In the genomic region with DNA sequence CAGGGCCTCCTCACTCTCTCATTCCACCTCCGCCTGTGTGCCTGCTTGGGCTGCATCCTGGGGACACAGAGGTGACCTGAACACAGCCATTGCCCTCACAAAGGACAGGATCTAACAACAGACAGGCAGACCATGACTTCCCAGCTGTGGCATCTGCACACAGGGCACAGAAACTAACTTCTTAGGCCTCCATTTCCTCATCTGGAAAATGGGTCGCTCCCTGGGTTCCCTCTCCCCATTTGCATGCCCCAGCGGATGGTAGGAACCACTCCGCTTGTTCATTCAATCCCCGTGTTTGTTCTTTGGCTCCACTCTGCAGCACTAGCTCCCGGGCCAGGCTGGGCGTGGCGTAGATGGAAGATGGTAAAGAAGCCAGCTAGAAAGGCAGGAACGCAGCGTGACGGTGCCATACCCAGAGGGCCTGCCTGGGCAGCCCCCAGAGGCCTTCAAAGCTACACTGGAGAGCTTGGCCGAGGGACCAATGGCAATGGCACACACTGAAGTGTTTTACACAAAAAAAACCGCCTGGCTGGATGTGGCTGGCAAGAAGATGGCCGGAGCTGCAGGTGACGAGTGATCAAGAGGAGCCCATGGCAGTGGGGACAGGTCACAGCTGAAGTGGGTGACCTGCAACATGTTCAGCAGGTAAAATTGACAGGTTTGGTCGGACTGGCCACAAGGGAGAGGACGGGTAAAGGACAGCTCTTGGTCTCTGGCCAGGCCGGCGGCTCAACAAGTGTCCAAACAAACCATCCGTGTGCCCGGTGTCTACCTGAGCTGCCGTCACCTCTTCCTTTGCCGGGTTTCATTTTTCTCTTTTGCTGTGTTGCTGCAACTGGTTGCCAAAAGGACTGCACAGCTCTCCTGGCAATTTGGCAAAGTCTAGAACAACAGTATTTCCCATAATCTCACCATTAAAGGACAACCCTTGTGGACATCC, we compare ENCODE assay signal across 23 cellular contexts.
DNase-seq lines count a peak whose midpoint lies in the region; ATAC-seq and TF ChIP-seq lines count a peak whose summit lies in the region.
"Had no signal": no experiment of that assay in that cellular context is flagged by ENCODE, and none has a peak within 500 bp of the region (broad histone marks: within the 10 kb centered on the region; RNA-seq: fewer than 3 reads in every experiment).

No MANE protein-coding gene starts in this region.

- peak overlapping the region; percentile 60 for H3K27ac ChIP-seq in VCaP
- no peak overlapping the region for H3K27ac ChIP-seq in foreskin keratinocyte
- no peak overlapping the region for H3K27ac ChIP-seq in thoracic aorta
- no peak overlapping the region for H3K27ac ChIP-seq in ascending aorta
- H3K27ac ChIP-seq: neutrophil, WERI-Rb-1 had no signal

- CTCF ChIA-PET in MCF 10A (lab: Yijun Ruan, JAX) = interaction anchor here (0.6 to 1.1 kb wide), 2 partner anchors 29 to 225 kb away, joined by 3 to 9 read pairs; no protein-coding TSS in a partner anchor

- intact Hi-C loops in MCF 10A (cut with micrococcal nuclease) (no loop called here), ascending aorta (cut with DNase I) (no loop called here)

- H3K27me3 Mint-ChIP-seq in MCF 10A (ENCODE audit: insufficient read depth, unreplicated experiment) = no peaks in the 10 kb centered on the region
- H3K27me3 Mint-ChIP-seq: T-cell had no signal

- ATAC-seq in foreskin keratinocyte (peak; percentile 31), thoracic aorta (ENCODE audit: insufficient number of reproducible peaks, low FRiP score, low read depth) (no peak)
- ATAC-seq: HCT116, right cardiac atrium, T-cell had no signal

- in situ Hi-C loops in T47D (cut with HindIII; ENCODE audit: low pct_unique_long_range_greater_than_20kb, low sequenced_read_pairs) = no loop called here

- H3K4me1 Mint-ChIP-seq in MCF 10A (ENCODE audit: insufficient read depth, unreplicated experiment) = peaks cover 5% of the 10 kb centered on the region
- H3K4me1 Mint-ChIP-seq: T-cell had no signal

- H3K27me3 ChIP-seq in foreskin keratinocyte (no peaks in the 10 kb centered on the region), thoracic aorta (replicated peaks; ENCODE audit: insufficient read depth) (no peaks in the 10 kb centered on the region), ascending aorta (no peaks in the 10 kb centered on the region)
- H3K27me3 ChIP-seq: neutrophil had no signal

- H3K36me3 ChIP-seq in thoracic aorta (no peaks in the 10 kb centered on the region), ascending aorta (no peaks in the 10 kb centered on the region)
- H3K36me3 ChIP-seq: neutrophil, WERI-Rb-1 had no signal

- peaks cover 7% of the 10 kb centered on the region for H3K36me3 Mint-ChIP-seq in MCF 10A (ENCODE audit: insufficient read depth, unreplicated experiment)
- H3K36me3 Mint-ChIP-seq: T-cell had no signal

- BruUV-seq in MCF 10A (replicated peaks; lab: Mats Ljungman, UMichigan) = no TSS peak

- POLR2A ChIA-PET in MCF 10A (lab: Yijun Ruan, JAX) = interaction anchor here (0.6 kb wide), 1 partner anchor 20 kb away, joined by 3 read pairs; no protein-coding TSS in a partner anchor

- H3K4me3 ChIP-seq in thoracic aorta (peak overlapping the region; percentile 31), ascending aorta (no peak overlapping the region)

- no peak overlapping the region for H3K4me3 Mint-ChIP-seq in MCF 10A (ENCODE audit: unreplicated experiment)
- H3K4me3 Mint-ChIP-seq: T-cell had no signal

- no peak for TF ChIP-seq CTCF in MCF 10A (IDR thresholded peaks at IDR 0.05; ENCODE audit: unreplicated experiment)
- no peak for TF ChIP-seq CTCF in VCaP (conservative IDR thresholded peaks at IDR 0.05)
- no peak for TF ChIP-seq CTCF in foreskin keratinocyte (conservative IDR thresholded peaks at IDR 0.05)
- no peak for TF ChIP-seq CTCF in thoracic aorta (IDR thresholded peaks at IDR 0.05)
- no peak for TF ChIP-seq CTCF in ascending aorta (IDR thresholded peaks at IDR 0.05)

- H3K9me3 Mint-ChIP-seq in MCF 10A (ENCODE audit: unreplicated experiment) = no peaks in the 10 kb centered on the region
- H3K9me3 Mint-ChIP-seq: T-cell had no signal

- no peak overlapping the region for H3K27ac Mint-ChIP-seq in MCF 10A (ENCODE audit: low read depth, unreplicated experiment)
- H3K27ac Mint-ChIP-seq: T-cell had no signal

- H3K9me3 ChIP-seq in thoracic aorta (no peaks in the 10 kb centered on the region), ascending aorta (no peaks in the 10 kb centered on the region)
- H3K9me3 ChIP-seq: neutrophil had no signal

- H3K4me1 ChIP-seq in foreskin keratinocyte (peaks cover 11% of the 10 kb centered on the region), thoracic aorta (ENCODE audit: control insufficient read depth in 1 of 2, low read depth in 2 of 2) (peaks cover 9 to 29% of the 10 kb centered on the region in 2 donors), ascending aorta (peaks cover 11 to 14% of the 10 kb centered on the region in 2 donors)

- DNase-seq in T47D (ENCODE audit: low read depth in 1 of 2, low spot score in 1 of 2) (peak; percentile 27 to 32), MCF 10A (ENCODE audit: unreplicated experiment) (no peak), foreskin keratinocyte (no peak), thoracic aorta (ENCODE audit: low spot score) (no peak), ascending aorta (ENCODE audit: low spot score in 2 of 2) (no peak), AG08396 (ENCODE audit: low spot score) (no peak), MV-4-11 (lab: John Stamatoyannopoulos, UW) (no peak)
- DNase-seq: activated CD8-positive, alpha-beta memory T cell treated with anti-CD3 and anti-CD28 coated beads for 24 hours; activated effector memory CD4-positive, alpha-beta T cell treated with Interleukin-2 at 50 U/mL for 16 hours; aorta; COR-L47; KG1; kidney glomerular epithelial cell; midbrain; NCI-H2107; NCI-H524; SHP77; T-cell; WERI-Rb-1 had no signal

Comparison
In these comparisons a context has a peak if more than half of its experiments do, and no peak if none do; other contexts are left out.
1. DNase-seq: peak in T47D (2 of 2); none in MCF 10A (single experiment), foreskin keratinocyte (0 of 2), thoracic aorta (single experiment), ascending aorta (0 of 2), AG08396 (single experiment) and MV-4-11 (single experiment).